25 cellular contexts compared by ENCODE assay signal in genomic region chr14:89314274-89314673, GRCh38.
DNase-seq lines count a peak whose midpoint lies in the region; ATAC-seq, FAIRE-seq and TF ChIP-seq lines count a peak whose summit lies in the region.
"Had no signal": no experiment of that assay in that cellular context is flagged by ENCODE, and none has a peak within 500 bp of the region (broad histone marks: within the 10 kb centered on the region; RNA-seq: fewer than 3 reads in every experiment).

No MANE protein-coding gene starts in this region.

- H3K9me3 ChIP-seq in HEK293 (ENCODE audit: control insufficient read depth, insufficient read depth, low read depth, low read length): no peaks in the 10 kb centered on the region
- H3K9me3 ChIP-seq: Caco-2, MG63, SJSA1 had no signal

- no peak overlapping the region for H3K27ac ChIP-seq in HEK293 (ENCODE audit: extremely low read depth, low read depth, low read length)
- H3K27ac ChIP-seq in foreskin keratinocyte: no peak overlapping the region
- H3K27ac ChIP-seq: A549, SJSA1 had no signal

- DNase-seq in GM12891 (ENCODE audit: insufficient read length, low spot score): no peak
- DNase-seq in foreskin fibroblast: no peak
- no peak for DNase-seq in foreskin keratinocyte
- DNase-seq: AML-193; C1 segment of cervical spinal cord; Caco-2; CD4-positive, alpha-beta memory T cell; IMR-90; KG1; MG63; NCI-H1105 treated with DMSO at 0.1 percent for 48 hours; NCI-H146; NCI-H1930; NCI-H446; NCI-H524 treated with DMSO at 0.1 percent for 48 hours; NCI-H82; Right ventricle myocardium superior; RPMI8226 had no signal

- H3K4me1 ChIP-seq in HEK293 (ENCODE audit: control insufficient read depth, insufficient read depth, low read length) (peaks cover 6% of the 10 kb centered on the region), foreskin keratinocyte (no peaks in the 10 kb centered on the region)
- H3K4me1 ChIP-seq: A549, Caco-2, SJSA1 had no signal

- H3K4me3 ChIP-seq in HEK293 (ENCODE audit: low read depth, low read length): no peak overlapping the region
- H3K4me3 ChIP-seq in foreskin fibroblast (ENCODE audit: low read depth in 1 of 2, low read length in 2 of 2): no peak overlapping the region
- H3K4me3 ChIP-seq: A549, MG63, SJSA1 had no signal

- no peak for ATAC-seq in HG03439 (IDR thresholded peaks at IDR 0.05; ENCODE audit: unreplicated experiment)
- no peak for ATAC-seq in foreskin keratinocyte
- ATAC-seq: A549 had no signal

- TF ChIP-seq POLR2A in GM12891 (IDR thresholded peaks at IDR 0.05; ENCODE audit: low read depth, low read length): no peak

- FAIRE-seq in GM12891 (lab: Jason Lieb, UNC) (peak; percentile 20), colon (lab: Jason Lieb, UNC) (peak; percentile 18), islet of Langerhans (lab: Jason Lieb, UNC) (peak; percentile 13)
- FAIRE-seq: A549, HTR-8/SVneo had no signal

- CTCF ChIA-PET in HEK293 (lab: Yijun Ruan, JAX): interaction anchor here (0.7 to 0.9 kb wide), 2 partner anchors 39 to 137 kb away, joined by 3 read pairs; no protein-coding TSS in a partner anchor

- no peaks in the 10 kb centered on the region; a peak in 1 of 3 replicates for H3K36me3 ChIP-seq in HEK293 (ENCODE audit: control insufficient read depth in 2 of 2, insufficient read depth in 1 of 2, low read length in 2 of 2)
- H3K36me3 ChIP-seq: MG63, SJSA1 had no signal

- H3K27me3 ChIP-seq in foreskin keratinocyte: no peaks in the 10 kb centered on the region
- H3K27me3 ChIP-seq: MG63, SJSA1 had no signal

- TF ChIP-seq CTCF in HEK293 (tag by site-specific recombination; IDR thresholded peaks at IDR 0.05) (no peak), foreskin fibroblast (IDR thresholded peaks at IDR 0.05; ENCODE audit: low read depth, low read length) (no peak), foreskin keratinocyte (conservative IDR thresholded peaks at IDR 0.05) (no peak)

- POLR2A ChIA-PET in HEK293 (lab: Yijun Ruan, JAX): no interaction called here

TF ChIP-seq in GM12891, 5 proteins besides CTCF, POLR2A, EP300 and RAD21:
- TF ChIP-seq POLR2AphosphoS5 (IDR thresholded peaks at IDR 0.05; ENCODE audit: low read depth, low read length) (no peak), SPI1 (IDR thresholded peaks at IDR 0.05; ENCODE audit: low read depth, low read length) (no peak), POU2F2 (IDR thresholded peaks at IDR 0.05; ENCODE audit: low read depth, low read length) (no peak), TAF1 (IDR thresholded peaks at IDR 0.05; ENCODE audit: low read depth, low read length) (no peak), PAX5 (IDR thresholded peaks at IDR 0.05; ENCODE audit: insufficient read depth, low read length, severe bottlenecking) (no peak)

TF ChIP-seq in HEK293, 187 proteins besides CTCF, POLR2A, EP300 and RAD21:
- no peak for TF ChIP-seq ZNF600 (tag by site-specific recombination; IDR thresholded peaks at IDR 0.05)
- TF ChIP-seq MZF1 (tag by site-specific recombination; IDR thresholded peaks at IDR 0.05; ENCODE audit: borderline replicate concordance): no peak
- no peak for TF ChIP-seq ZNF529 (tag by site-specific recombination; IDR thresholded peaks at IDR 0.05; ENCODE audit: insufficient replicate concordance)
- TF ChIP-seq ATF2 (tag by site-specific recombination; IDR thresholded peaks at IDR 0.05; ENCODE audit: low read depth): peak; percentile 38; the same call in 1 of the 2 replicates
- TF ChIP-seq ZNF223 (tag by site-specific recombination; IDR thresholded peaks at IDR 0.05): no peak
- TF ChIP-seq ZSCAN16 (tag by site-specific recombination; IDR thresholded peaks at IDR 0.05): no peak
- peak; percentile 48; the same call in 1 of the 2 replicates for TF ChIP-seq PRDM6 (tag by site-specific recombination; IDR thresholded peaks at IDR 0.05)
- no peak for TF ChIP-seq ZBTB8A (tag by site-specific recombination; IDR thresholded peaks at IDR 0.05)
- no peak for TF ChIP-seq ZNF629 (tag by site-specific recombination; IDR thresholded peaks at IDR 0.05)
- TF ChIP-seq PRDM1 (tag by site-specific recombination; IDR thresholded peaks at IDR 0.05): no peak
